Comparison of ENCODE assay signal across 15 cellular contexts in the genomic region with DNA sequence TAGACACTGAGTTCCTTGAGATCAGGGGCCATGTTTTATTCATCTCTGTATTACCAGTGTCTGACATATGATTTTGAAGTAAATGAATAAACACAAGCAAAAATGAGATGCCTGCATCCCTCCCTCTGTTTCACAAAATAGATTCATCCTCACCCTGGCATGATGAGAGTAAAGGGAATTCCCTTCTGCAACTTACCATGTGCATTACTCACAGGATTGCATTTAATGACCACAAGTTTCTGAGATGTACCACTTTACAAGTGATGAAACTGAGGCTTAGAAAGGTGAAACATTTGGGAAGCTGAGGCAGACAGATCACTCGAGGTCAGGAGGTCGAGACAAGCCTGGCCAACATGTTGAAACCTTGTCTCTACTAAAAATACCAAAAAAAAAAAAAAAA.
"Had no signal": no experiment of that assay in that cellular context is flagged by ENCODE, and none has a peak within 500 bp of the region (broad histone marks: within the 10 kb centered on the region; RNA-seq: fewer than 3 reads in every experiment).

No MANE protein-coding gene starts in this region.

- H3K9me3 ChIP-seq: testis had no signal

- H3K36me3 Mint-ChIP-seq: brain, naive B cell had no signal

- H3K27me3 Mint-ChIP-seq: brain had no signal

- H3K4me3 Mint-ChIP-seq: brain; central memory CD8-positive, alpha-beta T cell; naive B cell had no signal

- H3K4me1 ChIP-seq: testis had no signal

- DNase-seq: activated CD4-positive, CD25-positive, alpha-beta regulatory T cell; activated CD8-positive, alpha-beta memory T cell treated with anti-CD3 and anti-CD28 coated beads for 24 hours; amygdala; cortex of kidney; effector CD8-positive, alpha-beta T cell; left colon; naive B cell; right cardiac atrium; stimulated activated naive CD4-positive, alpha-beta T cell; T-helper 2 cell; testis had no signal

- ATAC-seq: left colon, right cardiac atrium had no signal

- H3K27ac ChIP-seq: epithelial cell of prostate, testis had no signal

- H3K27me3 ChIP-seq: testis had no signal

- H3K9me3 Mint-ChIP-seq: central memory CD8-positive, alpha-beta T cell; naive B cell had no signal

- H3K27ac Mint-ChIP-seq: brain had no signal

- H3K4me3 ChIP-seq: lung, testis had no signal

- H3K4me1 Mint-ChIP-seq: central memory CD8-positive, alpha-beta T cell; naive B cell had no signal
